8 cellular contexts compared by ENCODE assay signal in genomic region chr12:75784591-75784990, GRCh38.
DNase-seq lines count a peak whose midpoint lies in the region; ATAC-seq and TF ChIP-seq lines count a peak whose summit lies in the region.

No MANE protein-coding gene starts in this region.

- no peak for ATAC-seq in GM21381 (IDR thresholded peaks at IDR 0.05; ENCODE audit: unreplicated experiment)
- ATAC-seq in natural killer cell = no peak

- no peaks in the 10 kb centered on the region for H3K9me3 Mint-ChIP-seq in HFFc6
- no peaks in the 10 kb centered on the region for H3K9me3 Mint-ChIP-seq in chondrocyte (ENCODE audit: low read depth)
- no peaks in the 10 kb centered on the region for H3K9me3 Mint-ChIP-seq in natural killer cell

- H3K36me3 Mint-ChIP-seq in HFFc6 (ENCODE audit: low read depth) (no peaks in the 10 kb centered on the region; the same call in 1 of the 2 replicates), chondrocyte (ENCODE audit: low read depth) (no peaks in the 10 kb centered on the region), natural killer cell (no peaks in the 10 kb centered on the region)

- intact Hi-C loops in natural killer cell (cut with micrococcal nuclease) = no loop called here

- H3K4me3 Mint-ChIP-seq in HFFc6 = no peak overlapping the region
- no peak overlapping the region for H3K4me3 Mint-ChIP-seq in chondrocyte (ENCODE audit: unreplicated experiment)
- no peak overlapping the region for H3K4me3 Mint-ChIP-seq in natural killer cell

- peaks cover 59% of the 10 kb centered on the region for H3K4me1 Mint-ChIP-seq in HFFc6 (ENCODE audit: low read depth)
- H3K4me1 Mint-ChIP-seq in chondrocyte (ENCODE audit: low read depth) = peaks cover 51% of the 10 kb centered on the region
- no peaks in the 10 kb centered on the region for H3K4me1 Mint-ChIP-seq in natural killer cell

- no peak for TF ChIP-seq CTCF in HFFc6 (IDR thresholded peaks at IDR 0.05)
- TF ChIP-seq CTCF in chondrocyte (IDR thresholded peaks at IDR 0.05) = no peak
- no peak for TF ChIP-seq CTCF in brain microvascular endothelial cell (IDR thresholded peaks at IDR 0.05; ENCODE audit: low read depth, low read length, missing control alignments)
- no peak for TF ChIP-seq CTCF in natural killer cell (IDR thresholded peaks at IDR 0.05)

- peaks cover 1% of the 10 kb centered on the region for H3K27me3 Mint-ChIP-seq in HFFc6 (ENCODE audit: insufficient read depth)
- no peaks in the 10 kb centered on the region for H3K27me3 Mint-ChIP-seq in chondrocyte (ENCODE audit: low read depth)
- H3K27me3 Mint-ChIP-seq in natural killer cell (ENCODE audit: low read depth in 2 of 2) = peaks cover 5 to 9% of the 10 kb centered on the region in 2 donors

- H3K27ac Mint-ChIP-seq in HFFc6 (no peak overlapping the region), chondrocyte (ENCODE audit: unreplicated experiment) (peak overlapping the region; percentile 18), natural killer cell (no peak overlapping the region)

- no peaks in the 10 kb centered on the region for H3K36me3 ChIP-seq in brain microvascular endothelial cell (replicated peaks)

- no peaks in the 10 kb centered on the region for H3K27me3 ChIP-seq in brain microvascular endothelial cell (replicated peaks)

- in situ Hi-C loops in brain microvascular endothelial cell (cut with HindIII; ENCODE audit: low pct_ligation_motif_present, low sequenced_read_pairs) = no loop called here

- H3K4me3 ChIP-seq in brain microvascular endothelial cell (ENCODE audit: low read depth, low read length) = no peak overlapping the region

- H3K27ac ChIP-seq in brain microvascular endothelial cell = no peak overlapping the region

- DNase-seq in HFFc6 = peak; percentile 1
- peak; percentile 87 for DNase-seq in NCI-H226
- DNase-seq in chondrocyte (ENCODE audit: low spot score) = no peak
- DNase-seq in renal cortical epithelial cell (ENCODE audit: low read depth) = peak; percentile 78
- DNase-seq in brain microvascular endothelial cell = no peak
- DNase-seq in NCI-H1436 treated with DMSO at 0.1 percent for 48 hours (lab: John Stamatoyannopoulos, UW) = no peak
- no peak for DNase-seq in natural killer cell

Comparison
In these comparisons a context has a peak if more than half of its experiments do, and no peak if none do; other contexts are left out.
1. DNase-seq: peak in HFFc6 (single experiment), NCI-H226 (single experiment) and renal cortical epithelial cell (single experiment); none in chondrocyte (single experiment), brain microvascular endothelial cell (single experiment), NCI-H1436 treated with DMSO at 0.1 percent for 48 hours (single experiment) and natural killer cell (single experiment).